Comparison of ENCODE assay signal across 14 cellular contexts in genomic region chr9:117718701-117719100, GRCh38. TPM values are rescaled to one million over a fixed set of nuclear protein-coding genes. Genes with fewer than 3 reads are reported as not detected.
DNase-seq lines count a peak whose midpoint lies in the region; ATAC-seq and TF ChIP-seq lines count a peak whose summit lies in the region.
"Had no signal": no experiment of that assay in that cellular context is flagged by ENCODE, and none has a peak within 500 bp of the region (broad histone marks: within the 10 kb centered on the region; RNA-seq: fewer than 3 reads in every experiment).

No MANE protein-coding gene starts in this region.

- no peaks in the 10 kb centered on the region for H3K9me3 ChIP-seq in osteoblast (ENCODE audit: low read depth, low read length)
- H3K9me3 ChIP-seq in vagina: no peaks in the 10 kb centered on the region
- H3K9me3 ChIP-seq in body of pancreas: no peaks in the 10 kb centered on the region
- H3K9me3 ChIP-seq: stomach had no signal

- no peak overlapping the region for H2AFZ ChIP-seq in osteoblast (ENCODE audit: low read length)

- H3K27me3 ChIP-seq in osteoblast (ENCODE audit: insufficient read depth, low read length) (no peaks in the 10 kb centered on the region), vagina (no peaks in the 10 kb centered on the region), body of pancreas (no peaks in the 10 kb centered on the region)
- H3K27me3 ChIP-seq: foreskin keratinocyte, stomach had no signal

- WGBS in body of pancreas, 2 donors: 66 to 83% methylated on average over 2 of the region's 2 CpGs

- intact Hi-C loops in vagina (cut with DNase I): no loop called here
- intact Hi-C loops in body of pancreas (cut with DNase I): no loop called here

- TF ChIP-seq POLR2A in vagina (IDR thresholded peaks at IDR 0.05) (no peak), body of pancreas (IDR thresholded peaks at IDR 0.05) (no peak)

- ATAC-seq in GM18867 (IDR thresholded peaks at IDR 0.05; ENCODE audit: unreplicated experiment) (peak; percentile 2), HG02763 (IDR thresholded peaks at IDR 0.05; ENCODE audit: unreplicated experiment) (peak; percentile 6), HG02642 (IDR thresholded peaks at IDR 0.05; ENCODE audit: poor library complexity, unreplicated experiment) (no peak), body of pancreas (no peak)
- ATAC-seq: foreskin keratinocyte had no signal

- H3K4me3 ChIP-seq in osteoblast (ENCODE audit: insufficient read depth, low read length) (no peak overlapping the region), vagina (no peak overlapping the region), body of pancreas (no peak overlapping the region)
- H3K4me3 ChIP-seq: stomach had no signal

- no peaks in the 10 kb centered on the region for H4K20me1 ChIP-seq in osteoblast (ENCODE audit: insufficient read depth, low read length)

- peak; percentile 47 for DNase-seq in MV-4-11 (lab: John Stamatoyannopoulos, UW)
- DNase-seq in osteoblast (ENCODE audit: insufficient read length, low spot score, missing footprints): no peak
- no peak for DNase-seq in vagina (ENCODE audit: extremely low spot score in 2 of 2)
- DNase-seq in body of pancreas: no peak
- DNase-seq in NCI-H1436 treated with DMSO at 0.1 percent for 48 hours (lab: John Stamatoyannopoulos, UW): no peak
- DNase-seq: activated CD8-positive, alpha-beta memory T cell treated with anti-CD3 and anti-CD28 coated beads, Interleukin-2, amount 50 U/mL, for 48 hours; aorta; foreskin keratinocyte; NCI-H1105; NCI-H524; stomach had no signal

- peaks cover 8% of the 10 kb centered on the region for H3K36me3 ChIP-seq in osteoblast (ENCODE audit: insufficient read depth, low read length)
- H3K36me3 ChIP-seq in vagina: no peaks in the 10 kb centered on the region
- no peaks in the 10 kb centered on the region for H3K36me3 ChIP-seq in body of pancreas (replicated peaks in 1 of 2; ENCODE audit: insufficient read depth in 1 of 2, low read depth in 2 of 2)

- no peaks in the 10 kb centered on the region for H3K79me2 ChIP-seq in osteoblast (ENCODE audit: insufficient read depth, low read length)

- H3K4me1 ChIP-seq in osteoblast (ENCODE audit: insufficient read depth, low read length) (peaks cover 37% of the 10 kb centered on the region), vagina (peaks cover 9% of the 10 kb centered on the region), body of pancreas (peaks cover 12% of the 10 kb centered on the region)
- H3K4me1 ChIP-seq: foreskin keratinocyte, stomach had no signal

- H3K27ac ChIP-seq in osteoblast (ENCODE audit: low read depth, low read length): peak overlapping the region; percentile 85
- H3K27ac ChIP-seq in vagina: no peak overlapping the region
- H3K27ac ChIP-seq in body of pancreas: no peak overlapping the region
- H3K27ac ChIP-seq: foreskin keratinocyte, stomach had no signal

- H3K4me2 ChIP-seq in osteoblast (ENCODE audit: insufficient read depth, low read length): peak overlapping the region; percentile 37

- TF ChIP-seq CTCF in osteoblast (IDR thresholded peaks at IDR 0.05; ENCODE audit: extremely low read depth, low read depth, low read length): no peak
- no peak for TF ChIP-seq CTCF in vagina (IDR thresholded peaks at IDR 0.05)
- TF ChIP-seq CTCF in body of pancreas (IDR thresholded peaks at IDR 0.05): no peak

RNA-seq across cellular contexts. Expression of gene TLR4, which starts 14.5 kb away (rescaled TPM):
- total RNA-seq in osteoblast (44.2 and 46.7 TPM in 2 replicates), vagina (9.3 TPM), body of pancreas (1 to 10 TPM; 5.2 to 7.6 TPM)
- total RNA-seq: foreskin keratinocyte had no signal

Comparison
In these comparisons a context has a peak if more than half of its experiments do, and no peak if none do; other contexts are left out.
1. ATAC-seq: peak in GM18867 (single experiment) and HG02763 (single experiment); none in HG02642 (single experiment) and body of pancreas (single experiment).